Comparison of ENCODE assay signal across 10 cellular contexts in the genomic region with DNA sequence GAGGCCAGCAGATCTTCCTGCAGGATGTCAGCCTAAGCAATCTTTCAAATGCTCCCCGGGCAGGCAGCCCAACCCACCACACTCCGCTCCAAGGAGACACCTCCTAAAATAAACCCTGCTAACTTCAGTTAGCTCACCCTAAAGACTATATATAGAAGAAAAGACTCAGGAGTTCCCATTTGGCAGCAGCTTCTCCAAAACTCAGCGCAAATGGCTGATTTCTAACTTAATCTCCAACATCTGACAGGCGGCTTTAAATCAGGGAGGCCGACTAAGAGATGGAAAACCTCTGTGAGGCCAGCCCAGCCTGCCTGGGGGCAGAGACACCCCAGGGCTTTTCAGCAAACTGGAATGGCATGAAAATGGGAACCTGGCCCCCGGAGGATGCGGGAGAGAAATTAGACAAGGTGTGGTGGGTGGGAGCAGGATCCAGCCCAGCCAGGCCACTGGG.
DNase-seq lines count a peak whose midpoint lies in the region; ATAC-seq and TF ChIP-seq lines count a peak whose summit lies in the region.
"Had no signal": no experiment of that assay in that cellular context is flagged by ENCODE, and none has a peak within 500 bp of the region (broad histone marks: within the 10 kb centered on the region; RNA-seq: fewer than 3 reads in every experiment).

No MANE protein-coding gene starts in this region.

- peaks cover 21% of the 10 kb centered on the region for H3F3A ChIP-seq in neural progenitor cell (ENCODE audit: low read depth)

- POLR2A ChIA-PET in AG04450 (lab: Yijun Ruan, JAX), result no interaction called here

- DNase-seq in AG04450 (ENCODE audit: low read depth, low spot score) (no peak), MV-4-11 (lab: John Stamatoyannopoulos, UW) (peak; percentile 51), fibroblast of pulmonary artery (ENCODE audit: low read depth) (peak; percentile 25), neural progenitor cell (ENCODE audit: low spot score) (no peak), SHP77 (lab: John Stamatoyannopoulos, UW) (no peak), NCI-H2029 treated with DMSO at 0.1 percent for 48 hours (lab: John Stamatoyannopoulos, UW) (no peak)
- no peak for DNase-seq in activated T-cell treated with anti-CD3 and anti-CD28 coated beads, Interleukin-2, amount 50 U/mL, for 72 hours
- no peak for DNase-seq in activated CD4-positive, alpha-beta T cell treated with anti-CD3 and anti-CD28 coated beads, Interleukin-2, amount 50 U/mL, for 48 hours
- DNase-seq: NCI-H446 treated with DMSO at 0.1 percent for 48 hours had no signal

- peaks cover 2% of the 10 kb centered on the region for H3K27me3 Mint-ChIP-seq in neural progenitor cell (ENCODE audit: insufficient read depth, low read depth)
- no peaks in the 10 kb centered on the region for H3K27me3 Mint-ChIP-seq in activated T-cell treated with anti-CD3 and anti-CD28 coated beads, Interleukin-2, amount 50 U/mL, for 72 hours (ENCODE audit: low read depth)
- H3K27me3 Mint-ChIP-seq: activated naive CD8-positive, alpha-beta T cell had no signal

- H3K36me3 ChIP-seq in neural progenitor cell, result no peaks in the 10 kb centered on the region

- no peak for TF ChIP-seq CTCF in AG04450 (IDR thresholded peaks at IDR 0.05; ENCODE audit: low read depth, low read length)
- no peak for TF ChIP-seq CTCF in fibroblast of pulmonary artery (IDR thresholded peaks at IDR 0.05; ENCODE audit: low read length, missing control alignments)
- no peak for TF ChIP-seq CTCF in neural progenitor cell (IDR thresholded peaks at IDR 0.05)

- H3K36me3 Mint-ChIP-seq in neural progenitor cell, result no peaks in the 10 kb centered on the region
- no peaks in the 10 kb centered on the region for H3K36me3 Mint-ChIP-seq in activated T-cell treated with anti-CD3 and anti-CD28 coated beads, Interleukin-2, amount 50 U/mL, for 72 hours (ENCODE audit: insufficient read depth in 2 of 2)
- H3K36me3 Mint-ChIP-seq: activated naive CD8-positive, alpha-beta T cell had no signal

- H3K9ac ChIP-seq in neural progenitor cell, result no peak overlapping the region

- H3K4me3 ChIP-seq in AG04450 (ENCODE audit: low read depth, low read length) (no peak overlapping the region), fibroblast of pulmonary artery (replicated peaks; ENCODE audit: low read depth, low read length) (no peak overlapping the region), neural progenitor cell (no peak overlapping the region)

- CTCF ChIA-PET in AG04450 (lab: Charles Lee), result interaction anchor here (1.9 kb wide), 1 partner anchor 13 kb away, joined by 5 read pairs; no protein-coding TSS in a partner anchor

- no peak overlapping the region for H2AFZ ChIP-seq in neural progenitor cell (replicated peaks)

- H3K4me2 ChIP-seq in neural progenitor cell, result peak overlapping the region; percentile 44

- peak overlapping the region; percentile 39 for H3K27ac Mint-ChIP-seq in neural progenitor cell
- no peak overlapping the region for H3K27ac Mint-ChIP-seq in activated T-cell treated with anti-CD3 and anti-CD28 coated beads, Interleukin-2, amount 50 U/mL, for 72 hours
- H3K27ac Mint-ChIP-seq: activated naive CD8-positive, alpha-beta T cell had no signal

- H3K27ac ChIP-seq in AG04450 (ENCODE audit: low read depth, low read length) (peak overlapping the region; percentile 11), neural progenitor cell (no peak overlapping the region)

- no peaks in the 10 kb centered on the region for H3K9me3 Mint-ChIP-seq in neural progenitor cell
- H3K9me3 Mint-ChIP-seq in activated T-cell treated with anti-CD3 and anti-CD28 coated beads, Interleukin-2, amount 50 U/mL, for 72 hours, result no peaks in the 10 kb centered on the region

- peaks cover 64% of the 10 kb centered on the region for H3K4me1 Mint-ChIP-seq in neural progenitor cell
- peaks cover 55% of the 10 kb centered on the region for H3K4me1 Mint-ChIP-seq in activated T-cell treated with anti-CD3 and anti-CD28 coated beads, Interleukin-2, amount 50 U/mL, for 72 hours (ENCODE audit: low read depth)

- H3K4me3 Mint-ChIP-seq in neural progenitor cell, result no peak overlapping the region
- no peak overlapping the region for H3K4me3 Mint-ChIP-seq in activated T-cell treated with anti-CD3 and anti-CD28 coated beads, Interleukin-2, amount 50 U/mL, for 72 hours
- H3K4me3 Mint-ChIP-seq: activated naive CD8-positive, alpha-beta T cell had no signal

- no peak for ATAC-seq in activated T-cell treated with anti-CD3 and anti-CD28 coated beads, Interleukin-2, amount 50 U/mL, for 72 hours (replicated peaks in 1 of 2)

- H3K27me3 ChIP-seq in AG04450 (ENCODE audit: control insufficient read depth, insufficient read depth, low read length) (no peaks in the 10 kb centered on the region), neural progenitor cell (peaks cover 54% of the 10 kb centered on the region)

- peaks cover 27% of the 10 kb centered on the region for H3K4me1 ChIP-seq in neural progenitor cell

- peaks cover 83% of the 10 kb centered on the region for H4K20me1 ChIP-seq in neural progenitor cell (ENCODE audit: low read depth)

- no peaks in the 10 kb centered on the region for H3K79me2 ChIP-seq in neural progenitor cell (ENCODE audit: low read depth)

- no peaks in the 10 kb centered on the region for H3K9me3 ChIP-seq in AG04450 (ENCODE audit: control insufficient read depth, insufficient read depth, low read length)
- H3K9me3 ChIP-seq in neural progenitor cell (ENCODE audit: low read depth), result no peaks in the 10 kb centered on the region

Comparison
In these comparisons a context has a peak if more than half of its experiments do, and no peak if none do; other contexts are left out.
1. DNase-seq: peak in MV-4-11 (single experiment) and fibroblast of pulmonary artery (single experiment); none in AG04450 (single experiment), neural progenitor cell (single experiment), SHP77 (0 of 2), activated T-cell treated with anti-CD3 and anti-CD28 coated beads, Interleukin-2, amount 50 U/mL, for 72 hours (0 of 2), activated CD4-positive, alpha-beta T cell treated with anti-CD3 and anti-CD28 coated beads, Interleukin-2, amount 50 U/mL, for 48 hours (0 of 2) and NCI-H2029 treated with DMSO at 0.1 percent for 48 hours (single experiment).